8 cellular contexts compared by ENCODE assay signal in the genomic region with DNA sequence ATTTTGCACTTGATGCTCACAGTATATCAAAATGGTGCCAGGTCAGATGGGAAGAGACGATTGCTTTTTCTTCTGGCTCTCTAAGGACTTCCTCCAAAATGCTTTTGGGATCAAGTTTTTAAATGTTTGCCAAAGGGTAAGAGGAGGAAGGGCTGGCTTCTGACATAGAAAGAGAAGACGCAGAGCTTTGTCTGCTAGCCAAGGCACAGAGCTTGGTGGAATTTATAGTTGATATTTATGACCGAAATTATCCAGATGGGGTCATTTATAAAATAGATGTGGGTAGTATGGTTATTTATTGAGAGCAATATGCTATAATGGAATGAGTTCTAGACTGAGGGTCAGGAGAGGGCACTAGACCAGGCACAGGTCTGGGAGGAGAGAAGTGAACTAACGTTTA.
"Had no signal": no experiment of that assay in that cellular context is flagged by ENCODE, and none has a peak within 500 bp of the region (broad histone marks: within the 10 kb centered on the region; RNA-seq: fewer than 3 reads in every experiment).

No MANE protein-coding gene starts in this region.

- ATAC-seq: activated naive CD4-positive, alpha-beta T cell treated with anti-CD3 and anti-CD28 coated beads, Interleukin-2, amount 50 U/mL, for 72 hours; activated naive CD8-positive, alpha-beta T cell treated with anti-CD3 and anti-CD28 coated beads, Interleukin-2, amount 50 U/mL, for 24 hours; activated T-cell treated with anti-CD3 and anti-CD28 coated beads, Interleukin-2, amount 50 U/mL, for 4 hours; activated T-cell treated with anti-CD3 and anti-CD28 coated beads, Interleukin-2, amount 50 U/mL, for 72 hours; activated T-helper 17 cell treated with anti-CD3 and anti-CD28 coated beads, Interleukin-2, amount 50 U/mL, for 72 hours; body of pancreas had no signal

- FAIRE-seq: astrocyte, bronchial epithelial cell had no signal
